Comparison of ENCODE assay signal across 1 cellular context in genomic region chr13:30308548-30308947, GRCh38.
TF ChIP-seq lines count a peak whose summit lies in the region.

No MANE protein-coding gene starts in this region.

TF ChIP-seq in HCT116, 20 proteins besides CTCF, POLR2A, EP300 and RAD21 (continued from another document):
- TF ChIP-seq, protein P1, sequence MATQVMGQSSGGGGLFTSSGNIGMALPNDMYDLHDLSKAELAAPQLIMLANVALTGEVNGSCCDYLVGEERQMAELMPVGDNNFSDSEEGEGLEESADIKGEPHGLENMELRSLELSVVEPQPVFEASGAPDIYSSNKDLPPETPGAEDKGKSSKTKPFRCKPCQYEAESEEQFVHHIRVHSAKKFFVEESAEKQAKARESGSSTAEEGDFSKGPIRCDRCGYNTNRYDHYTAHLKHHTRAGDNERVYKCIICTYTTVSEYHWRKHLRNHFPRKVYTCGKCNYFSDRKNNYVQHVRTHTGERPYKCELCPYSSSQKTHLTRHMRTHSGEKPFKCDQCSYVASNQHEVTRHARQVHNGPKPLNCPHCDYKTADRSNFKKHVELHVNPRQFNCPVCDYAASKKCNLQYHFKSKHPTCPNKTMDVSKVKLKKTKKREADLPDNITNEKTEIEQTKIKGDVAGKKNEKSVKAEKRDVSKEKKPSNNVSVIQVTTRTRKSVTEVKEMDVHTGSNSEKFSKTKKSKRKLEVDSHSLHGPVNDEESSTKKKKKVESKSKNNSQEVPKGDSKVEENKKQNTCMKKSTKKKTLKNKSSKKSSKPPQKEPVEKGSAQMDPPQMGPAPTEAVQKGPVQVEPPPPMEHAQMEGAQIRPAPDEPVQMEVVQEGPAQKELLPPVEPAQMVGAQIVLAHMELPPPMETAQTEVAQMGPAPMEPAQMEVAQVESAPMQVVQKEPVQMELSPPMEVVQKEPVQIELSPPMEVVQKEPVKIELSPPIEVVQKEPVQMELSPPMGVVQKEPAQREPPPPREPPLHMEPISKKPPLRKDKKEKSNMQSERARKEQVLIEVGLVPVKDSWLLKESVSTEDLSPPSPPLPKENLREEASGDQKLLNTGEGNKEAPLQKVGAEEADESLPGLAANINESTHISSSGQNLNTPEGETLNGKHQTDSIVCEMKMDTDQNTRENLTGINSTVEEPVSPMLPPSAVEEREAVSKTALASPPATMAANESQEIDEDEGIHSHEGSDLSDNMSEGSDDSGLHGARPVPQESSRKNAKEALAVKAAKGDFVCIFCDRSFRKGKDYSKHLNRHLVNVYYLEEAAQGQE (IDR thresholded peaks at IDR 0.05; ENCODE audit: low read depth) = no peak
- no peak for TF ChIP-seq SIN3A (IDR thresholded peaks at IDR 0.05; ENCODE audit: low read depth)
- no peak for TF ChIP-seq ELF1 (IDR thresholded peaks at IDR 0.05; ENCODE audit: borderline replicate concordance, low read depth)
- TF ChIP-seq, protein P2, sequence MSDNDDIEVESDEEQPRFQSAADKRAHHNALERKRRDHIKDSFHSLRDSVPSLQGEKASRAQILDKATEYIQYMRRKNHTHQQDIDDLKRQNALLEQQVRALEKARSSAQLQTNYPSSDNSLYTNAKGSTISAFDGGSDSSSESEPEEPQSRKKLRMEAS (IDR thresholded peaks at IDR 0.05) = no peak
- no peak for TF ChIP-seq EGR1 (IDR thresholded peaks at IDR 0.05; ENCODE audit: low read depth)
- no peak for TF ChIP-seq EZH2 (IDR thresholded peaks at IDR 0.05)
- no peak for TF ChIP-seq SP1 (IDR thresholded peaks at IDR 0.05; ENCODE audit: low read depth)
- no peak for TF ChIP-seq ZNF274 (IDR thresholded peaks at IDR 0.05; ENCODE audit: low read depth, low read length)
